8 cellular contexts compared by ENCODE assay signal in genomic region chr17:8109669-8110455, GRCh38. TPM values are rescaled to one million over a fixed set of nuclear protein-coding genes. Genes with fewer than 3 reads are reported as not detected.
A peak's percentile ranks its signal among the peaks of the same experiment; 100 is the strongest.
DNase-seq lines count a peak whose midpoint lies in the region; ATAC-seq, FAIRE-seq and TF ChIP-seq lines count a peak whose summit lies in the region.

No MANE protein-coding gene starts in this region.

- peak overlapping the region; percentile 90 for H3K4ac ChIP-seq in H1 (replicated peaks; ENCODE audit: insufficient read length, low read depth, low read length)

- H4K8ac ChIP-seq in H1 (ENCODE audit: extremely low read depth, insufficient read depth, low read length): no peak overlapping the region

- no peak overlapping the region for H4K91ac ChIP-seq in H1 (replicated peaks; ENCODE audit: insufficient read length, low read length)

- no peaks in the 10 kb centered on the region for H3K9me3 ChIP-seq in H1 (ENCODE audit: insufficient read depth in 2 of 2, low read depth in 1 of 2, low read length in 1 of 2)

- H2AK5ac ChIP-seq in H1 (ENCODE audit: low read depth, low read length): no peak overlapping the region

- H2AFZ ChIP-seq in H1 (ENCODE audit: low read length): peak overlapping the region; percentile 66; the same call in 1 of the 2 replicates

- POLR2A ChIA-PET in GM10248 (lab: Yijun Ruan, JAX): no interaction called here
- POLR2A ChIA-PET in activated CD4-positive, alpha-beta memory T cell treated with anti-CD3 and anti-CD28 coated beads, Interleukin-2, amount 10 ng/mL, durations not matched to agents 7 days and 5 days (lab: Charles Lee): interaction anchor here (1.0 to 2.5 kb wide), 6 partner anchors 10 to 101 kb away, joined by 3 to 9 read pairs (median 4); partner anchors contain the start of gene AURKB
- POLR2A ChIA-PET in H1 (lab: Charles Lee; ENCODE audit: partially characterized antibody): interaction anchor here (1.0 to 3.0 kb wide), 9 partner anchors 19 to 422 kb away, joined by 3 to 13 read pairs (median 4); partner anchors contain the start of gene WRAP53

- no peak for FAIRE-seq in H1 (lab: Jason Lieb, UNC)

- no peak overlapping the region for H3K56ac ChIP-seq in H1 (replicated peaks; ENCODE audit: insufficient read length, low read depth, low read length)

- H3K4me2 ChIP-seq in H1 (ENCODE audit: insufficient read depth in 1 of 2, low read depth in 2 of 2, low read length in 2 of 2): peak overlapping the region; percentile 70 to 95

- no peak overlapping the region for H3K27ac ChIP-seq in H1 (ENCODE audit: low read depth, low read length)

- H3K23ac ChIP-seq in H1 (ENCODE audit: insufficient read length): no peak overlapping the region

- peak overlapping the region; percentile 39 to 69 (median 67) for H3K4me3 ChIP-seq in H1 (ENCODE audit: extremely low read depth in 1 of 4, insufficient read depth in 2 of 4, low read depth in 3 of 4, low read length in 4 of 4)

- peak overlapping the region; percentile 17 for H3K18ac ChIP-seq in H1 (ENCODE audit: extremely low read depth, low read length)

- TF ChIP-seq CTCF in GM10248 (IDR thresholded peaks at IDR 0.05; ENCODE audit: control extremely low read depth, extremely low read depth, low read depth, missing control alignments): peak; percentile 93
- TF ChIP-seq CTCF in H1 (IDR thresholded peaks at IDR 0.05; ENCODE audit: control extremely low read depth in 1 of 3, insufficient read depth in 1 of 3, low read depth in 1 of 3, low read length in 3 of 3): peak; percentile 84 to 94 (median 90)

- no peaks in the 10 kb centered on the region for H3K79me2 ChIP-seq in H1 (ENCODE audit: control insufficient read depth in 1 of 2, insufficient read depth in 2 of 2, low read length in 2 of 2)

- peak; percentile 97 to 99 for ATAC-seq in naive B cell (ENCODE audit: low read depth in 2 of 2)
- ATAC-seq in stimulated activated naive CD8-positive, alpha-beta T cell treated with anti-CD3 and anti-CD28 coated beads, Interleukin-15, amount 100 ng/mL, for 72 hours: peak; percentile 95

- peaks cover 3 to 47% (median 35%) of the 10 kb centered on the region in 4 experiments for H3K27me3 ChIP-seq in H1 (replicated peaks in 1 of 4; ENCODE audit: control insufficient read depth in 3 of 4, extremely low read depth in 1 of 4, insufficient read depth in 3 of 4, low read length in 3 of 4)

- H3K9ac ChIP-seq in H1 (replicated peaks in 1 of 4; ENCODE audit: extremely low read depth in 1 of 4, low read depth in 3 of 4, low read length in 3 of 4): 0 out of 7 replicates have a peak overlapping the region, but pooled peaks of 1 of the 4 experiments have one; percentile 23

- H3K27ac Mint-ChIP-seq in activated CD4-positive, alpha-beta memory T cell treated with anti-CD3 and anti-CD28 coated beads, Interleukin-2, amount 10 ng/mL, durations not matched to agents 7 days and 5 days: no peak overlapping the region
- H3K27ac Mint-ChIP-seq in naive B cell: no peak overlapping the region
- no peak overlapping the region for H3K27ac Mint-ChIP-seq in stimulated activated naive CD8-positive, alpha-beta T cell treated with anti-CD3 and anti-CD28 coated beads, Interleukin-15, amount 100 ng/mL, for 72 hours

- H3K4me1 ChIP-seq in H1 (replicated peaks in 1 of 4; ENCODE audit: control insufficient read depth in 3 of 4, insufficient read depth in 4 of 4, low read length in 3 of 4): peaks cover 0 to 13% (median 3%) of the 10 kb centered on the region in 4 experiments; a peak in 5 of 7 replicates

- peaks cover 0 to 3% of the 10 kb centered on the region in 2 experiments for H4K20me1 ChIP-seq in H1 (replicated peaks in 1 of 2; ENCODE audit: control insufficient read depth in 1 of 2, insufficient read depth in 2 of 2, low read length in 2 of 2)

- no peak for TF ChIP-seq POLR2A in H1 (IDR thresholded peaks at IDR 0.05; ENCODE audit: control extremely low read depth in 1 of 2, low read depth in 2 of 2, low read length in 2 of 2)

- H3K36me3 ChIP-seq in H1 (ENCODE audit: control insufficient read depth in 2 of 4, insufficient read depth in 4 of 4, low read length in 3 of 4): no peaks in the 10 kb centered on the region

- H3K27me3 Mint-ChIP-seq in activated CD4-positive, alpha-beta memory T cell treated with anti-CD3 and anti-CD28 coated beads, Interleukin-2, amount 10 ng/mL, durations not matched to agents 7 days and 5 days: peaks cover 34% of the 10 kb centered on the region
- peaks cover 41 to 62% (median 47%) of the 10 kb centered on the region in 3 donors for H3K27me3 Mint-ChIP-seq in naive B cell
- H3K27me3 Mint-ChIP-seq in stimulated activated naive CD8-positive, alpha-beta T cell treated with anti-CD3 and anti-CD28 coated beads, Interleukin-15, amount 100 ng/mL, for 72 hours: peaks cover 34% of the 10 kb centered on the region

- H3K14ac ChIP-seq in H1 (ENCODE audit: insufficient read length): no peak overlapping the region

- H4K5ac ChIP-seq in H1 (ENCODE audit: insufficient read length, low read depth, low read length): peak overlapping the region; percentile 15

- TF ChIP-seq EP300 in H1 (IDR thresholded peaks at IDR 0.05; ENCODE audit: borderline replicate concordance in 1 of 2, low read depth in 2 of 2, low read length in 2 of 2): no peak

- peaks cover 5% of the 10 kb centered on the region; the same call in 1 of the 2 replicates for H3K23me2 ChIP-seq in H1 (ENCODE audit: low read depth, low read length)

- H3K79me1 ChIP-seq in H1 (ENCODE audit: low read depth, low read length): no peaks in the 10 kb centered on the region

- H2BK5ac ChIP-seq in H1 (ENCODE audit: low read depth, low read length): no peak overlapping the region

- 1% methylated on average over 24 of the region's 61 CpGs; no CpG with 5 or more reads in 1 of the 2 experiments for WGBS in H1 (ENCODE audit: extremely low coverage in 1 of 2, insufficient coverage in 1 of 2, insufficient read length in 1 of 2, insufficient replicate concordance in 2 of 2, low coverage in 1 of 2, low lambda C conversion rate in 2 of 2, missing lambda C conversion rate in 1 of 2), 2 experiments

- H2BK15ac ChIP-seq in H1 (ENCODE audit: low read length): 0 out of 2 replicates have a peak overlapping the region, but pooled peaks have one; percentile 1

- CTCF ChIA-PET in GM10248 (lab: Yijun Ruan, JAX): interaction anchor here (0.5 to 10.9 kb wide), 23 partner anchors 9 to 378 kb away, joined by 3 to 191 read pairs (median 5); partner anchors contain the start of genes ALOX12B and ALOXE3
- CTCF ChIA-PET in activated CD4-positive, alpha-beta memory T cell treated with anti-CD3 and anti-CD28 coated beads, Interleukin-2, amount 10 ng/mL, durations not matched to agents 7 days and 5 days (lab: Charles Lee): interaction anchor here (0.7 to 7.7 kb wide), 18 partner anchors 9 to 247 kb away, joined by 3 to 67 read pairs (median 6); partner anchors contain the start of genes ALOXE3 and HES7
- CTCF ChIA-PET in H1 (lab: Charles Lee; ENCODE audit: partially characterized antibody): interaction anchor here (0.5 to 23.3 kb wide), 17 partner anchors 9 to 325 kb away, joined by 3 to 501 read pairs (median 5); partner anchors contain the start of genes ALOX12B and ALOXE3

- no peak overlapping the region for H2BK20ac ChIP-seq in H1 (ENCODE audit: low read length)

- no peaks in the 10 kb centered on the region for H3K36me3 Mint-ChIP-seq in activated CD4-positive, alpha-beta memory T cell treated with anti-CD3 and anti-CD28 coated beads, Interleukin-2, amount 10 ng/mL, durations not matched to agents 7 days and 5 days (ENCODE audit: low read depth)
- H3K36me3 Mint-ChIP-seq in naive B cell: no peaks in the 10 kb centered on the region

- no peak overlapping the region for H2BK120ac ChIP-seq in H1 (replicated peaks; ENCODE audit: low read depth, low read length)

- TF ChIP-seq RAD21 in H1 (IDR thresholded peaks at IDR 0.05 in 1 of 2, conservative IDR thresholded peaks at IDR 0.05 in 1 of 2; ENCODE audit: low read depth in 2 of 2, low read length in 2 of 2): peak; percentile 72 to 84

- peak overlapping the region; percentile 37 for H3K4me3 Mint-ChIP-seq in activated CD4-positive, alpha-beta memory T cell treated with anti-CD3 and anti-CD28 coated beads, Interleukin-2, amount 10 ng/mL, durations not matched to agents 7 days and 5 days
- H3K4me3 Mint-ChIP-seq in naive B cell: peak overlapping the region in 6 of 8 donors; percentile 40 to 79 (median 54)
- H3K4me3 Mint-ChIP-seq in stimulated activated naive CD8-positive, alpha-beta T cell treated with anti-CD3 and anti-CD28 coated beads, Interleukin-15, amount 100 ng/mL, for 72 hours: peak overlapping the region; percentile 46 to 66

- H3K4me1 Mint-ChIP-seq in activated CD4-positive, alpha-beta memory T cell treated with anti-CD3 and anti-CD28 coated beads, Interleukin-2, amount 10 ng/mL, durations not matched to agents 7 days and 5 days: peaks cover 16% of the 10 kb centered on the region
- peaks cover 0 to 8% (median 6%) of the 10 kb centered on the region in 3 donors for H3K4me1 Mint-ChIP-seq in naive B cell
- peaks cover 6% of the 10 kb centered on the region for H3K4me1 Mint-ChIP-seq in stimulated activated naive CD8-positive, alpha-beta T cell treated with anti-CD3 and anti-CD28 coated beads, Interleukin-15, amount 100 ng/mL, for 72 hours

- H3K9me3 Mint-ChIP-seq in activated CD4-positive, alpha-beta memory T cell treated with anti-CD3 and anti-CD28 coated beads, Interleukin-2, amount 10 ng/mL, durations not matched to agents 7 days and 5 days: no peaks in the 10 kb centered on the region
- peaks cover 0 to 2% (median 0%) of the 10 kb centered on the region in 7 donors for H3K9me3 Mint-ChIP-seq in naive B cell
- no peaks in the 10 kb centered on the region for H3K9me3 Mint-ChIP-seq in stimulated activated naive CD8-positive, alpha-beta T cell treated with anti-CD3 and anti-CD28 coated beads, Interleukin-15, amount 100 ng/mL, for 72 hours

- H2BK12ac ChIP-seq in H1 (ENCODE audit: low read depth, low read length): peak overlapping the region; percentile 45; the same call in 1 of the 2 replicates

- DNase-seq in GM10248 (ENCODE audit: extremely low spot score) (peak; percentile 87), NCI-H1105 treated with DMSO at 0.1 percent for 48 hours (lab: John Stamatoyannopoulos, UW) (peak; percentile 78), H1 (ENCODE audit: low read depth in 1 of 2, low spot score in 2 of 2) (peak in 1 of 2 experiments; percentile 92), naive B cell (peak; percentile 82), OCI-M2 (lab: John Stamatoyannopoulos, UW; ENCODE audit: unreplicated experiment) (no peak), KG1 (lab: John Stamatoyannopoulos, UW) (no peak)
- DNase-seq in activated CD4-positive, alpha-beta memory T cell treated with anti-CD3 and anti-CD28 coated beads, Interleukin-2, amount 10 ng/mL, durations not matched to agents 7 days and 5 days: peak; percentile 80
- peak; percentile 78 to 80 for DNase-seq in stimulated activated naive CD8-positive, alpha-beta T cell treated with anti-CD3 and anti-CD28 coated beads, Interleukin-15, amount 100 ng/mL, for 72 hours

RNA-seq across cellular contexts. Expression of gene ALOXE3, which starts 8.5 kb away (rescaled TPM):
- not detected for total RNA-seq in activated CD4-positive, alpha-beta memory T cell treated with anti-CD3 and anti-CD28 coated beads, Interleukin-2, amount 10 ng/mL, durations not matched to agents 7 days and 5 days
- not detected in 2 replicates for total RNA-seq in H1 (2021; fragmentation: NEBNext Ultra II Directional; extraction: Animal tissue kit (Norgen Biotek cat#: 25700))
- polyA plus RNA-seq in H1 (2011; rRNA removed): 0.26 and 0.55 TPM in 2 replicates
- polyA plus RNA-seq in H1 (2011; cell fraction: cytosol; rRNA removed): 0.17 TPM
- polyA plus RNA-seq in H1 (2011; cell fraction: nucleus; rRNA removed): 0.40 TPM
- polyA plus RNA-seq in H1 (2012, experiment 1 of 2): 0.17 to 0.50 TPM (median 0.31 TPM) in 4 replicates
- polyA plus RNA-seq in H1 (2012, experiment 2 of 2): 0.16 TPM
- 0.34 TPM for polyA plus RNA-seq in H1 (2013, experiment 1 of 2)
- 0.07 TPM for polyA plus RNA-seq in H1 (2013, experiment 2 of 2)
- polyA minus RNA-seq in H1 (2011; rRNA and poly(A)+ RNA removed): 0.09 and 0.27 TPM in 2 replicates
- not detected for polyA minus RNA-seq in H1 (2011; cell fraction: cytosol; rRNA and poly(A)+ RNA removed)
- polyA minus RNA-seq in H1 (2011; cell fraction: nucleus; rRNA and poly(A)+ RNA removed): not detected
- polyA plus RNA-seq in naive B cell (ENCODE audit: low read depth in 6 of 6): not detected

RNA-seq across cellular contexts. Expression of gene HES7, which starts 14.0 kb away (rescaled TPM):
- total RNA-seq in activated CD4-positive, alpha-beta memory T cell treated with anti-CD3 and anti-CD28 coated beads, Interleukin-2, amount 10 ng/mL, durations not matched to agents 7 days and 5 days: 1 to 10 TPM; 1.4 to 1.5 TPM
- total RNA-seq in H1 (2021; fragmentation: NEBNext Ultra II Directional; extraction: Animal tissue kit (Norgen Biotek cat#: 25700)): 0.32 and 0.69 TPM in 2 replicates
- 0.20 and 0.55 TPM in 2 replicates for polyA plus RNA-seq in H1 (2011; rRNA removed)
- polyA plus RNA-seq in H1 (2011; cell fraction: cytosol; rRNA removed): 0.30 TPM
- 1.2 TPM for polyA plus RNA-seq in H1 (2011; cell fraction: nucleus; rRNA removed)
- polyA plus RNA-seq in H1 (2012, experiment 1 of 2): 0.23 to 0.66 TPM (median 0.48 TPM) in 4 replicates
- 0.22 TPM for polyA plus RNA-seq in H1 (2012, experiment 2 of 2)
- 0.41 TPM for polyA plus RNA-seq in H1 (2013, experiment 1 of 2)
- polyA plus RNA-seq in H1 (2013, experiment 2 of 2): 0.15 TPM
- 0.09 TPM in 1 of 2 replicates, not detected in the other for polyA minus RNA-seq in H1 (2011; rRNA and poly(A)+ RNA removed)
- not detected for polyA minus RNA-seq in H1 (2011; cell fraction: cytosol; rRNA and poly(A)+ RNA removed)
- not detected for polyA minus RNA-seq in H1 (2011; cell fraction: nucleus; rRNA and poly(A)+ RNA removed)
- not detected for polyA plus RNA-seq in naive B cell (ENCODE audit: low read depth in 6 of 6)

RNA-seq across cellular contexts. Expression of gene ALOX12B, which starts 22.3 kb away (rescaled TPM):
- under 1 TPM; 0.20 to 0.38 TPM for total RNA-seq in activated CD4-positive, alpha-beta memory T cell treated with anti-CD3 and anti-CD28 coated beads, Interleukin-2, amount 10 ng/mL, durations not matched to agents 7 days and 5 days
- not detected in 2 replicates for total RNA-seq in H1 (2021; fragmentation: NEBNext Ultra II Directional; extraction: Animal tissue kit (Norgen Biotek cat#: 25700))
- 0.82 and 0.86 TPM in 2 replicates for polyA plus RNA-seq in H1 (2011; rRNA removed)
- polyA plus RNA-seq in H1 (2011; cell fraction: cytosol; rRNA removed): 0.45 TPM
- polyA plus RNA-seq in H1 (2011; cell fraction: nucleus; rRNA removed): 0.88 TPM
- 0.48 to 1.3 TPM (median 0.92 TPM) in 4 replicates for polyA plus RNA-seq in H1 (2012, experiment 1 of 2)
- 0.96 TPM for polyA plus RNA-seq in H1 (2012, experiment 2 of 2)
- polyA plus RNA-seq in H1 (2013, experiment 1 of 2): 0.12 TPM
- 0.26 TPM for polyA plus RNA-seq in H1 (2013, experiment 2 of 2)
- 0.41 and 0.82 TPM in 2 replicates for polyA minus RNA-seq in H1 (2011; rRNA and poly(A)+ RNA removed)
- polyA minus RNA-seq in H1 (2011; cell fraction: cytosol; rRNA and poly(A)+ RNA removed): not detected
- polyA minus RNA-seq in H1 (2011; cell fraction: nucleus; rRNA and poly(A)+ RNA removed): not detected
- 1 to 10 TPM in 2 of 6 donors, under 1 TPM in 2, not detected in 2; 0.45 to 2.4 (median 1.1) TPM for polyA plus RNA-seq in naive B cell (ENCODE audit: low read depth in 6 of 6)

RNA-seq across cellular contexts. Expression of gene PER1, which starts 42.3 kb away (rescaled TPM):
- 10 to 100 TPM; 53.5 to 56.6 TPM for total RNA-seq in activated CD4-positive, alpha-beta memory T cell treated with anti-CD3 and anti-CD28 coated beads, Interleukin-2, amount 10 ng/mL, durations not matched to agents 7 days and 5 days
- 38.0 and 39.9 TPM in 2 replicates for total RNA-seq in H1 (2021; fragmentation: NEBNext Ultra II Directional; extraction: Animal tissue kit (Norgen Biotek cat#: 25700))
- polyA plus RNA-seq in H1 (2011; rRNA removed) (9.6 and 17.3 TPM in 2 replicates), naive B cell (ENCODE audit: low read depth in 6 of 6) (10 to 100 TPM in 5 of 6 donors, 1 to 10 TPM in 1; 4.5 to 20.9 (median 13.5) TPM)
- 5.5 TPM for polyA plus RNA-seq in H1 (2011; cell fraction: cytosol; rRNA removed)
- polyA plus RNA-seq in H1 (2011; cell fraction: nucleus; rRNA removed): 50.0 TPM
- 17.3 to 26.6 TPM (median 24.0 TPM) in 4 replicates for polyA plus RNA-seq in H1 (2012, experiment 1 of 2)
- 19.6 TPM for polyA plus RNA-seq in H1 (2012, experiment 2 of 2)
- polyA plus RNA-seq in H1 (2013, experiment 1 of 2): 14.4 TPM
- polyA plus RNA-seq in H1 (2013, experiment 2 of 2): 14.0 TPM
- polyA minus RNA-seq in H1 (2011; rRNA and poly(A)+ RNA removed): 17.2 and 17.7 TPM in 2 replicates
- polyA minus RNA-seq in H1 (2011; cell fraction: cytosol; rRNA and poly(A)+ RNA removed): 17.4 TPM
- 26.4 TPM for polyA minus RNA-seq in H1 (2011; cell fraction: nucleus; rRNA and poly(A)+ RNA removed)

RNA-seq across cellular contexts. Expression of gene VAMP2, which starts 52.9 kb away (rescaled TPM):
- total RNA-seq in activated CD4-positive, alpha-beta memory T cell treated with anti-CD3 and anti-CD28 coated beads, Interleukin-2, amount 10 ng/mL, durations not matched to agents 7 days and 5 days: 10 to 100 TPM; 75.2 to 79.1 TPM
- 19.0 and 20.5 TPM in 2 replicates for total RNA-seq in H1 (2021; fragmentation: NEBNext Ultra II Directional; extraction: Animal tissue kit (Norgen Biotek cat#: 25700))
- polyA plus RNA-seq in H1 (2011; rRNA removed) (19.3 and 25.2 TPM in 2 replicates), naive B cell (ENCODE audit: low read depth in 6 of 6) (10 to 100 TPM; 37.8 to 89.1 (median 65.9) TPM)
- 20.4 TPM for polyA plus RNA-seq in H1 (2011; cell fraction: cytosol; rRNA removed)
- polyA plus RNA-seq in H1 (2011; cell fraction: nucleus; rRNA removed): 33.7 TPM
- polyA plus RNA-seq in H1 (2012, experiment 1 of 2): 26.5 to 28.0 TPM (median 26.9 TPM) in 4 replicates
- 28.6 TPM for polyA plus RNA-seq in H1 (2012, experiment 2 of 2)
- polyA plus RNA-seq in H1 (2013, experiment 1 of 2): 27.3 TPM
- polyA plus RNA-seq in H1 (2013, experiment 2 of 2): 25.2 TPM
- polyA minus RNA-seq in H1 (2011; rRNA and poly(A)+ RNA removed): 5.5 and 6.8 TPM in 2 replicates
- 5.7 TPM for polyA minus RNA-seq in H1 (2011; cell fraction: cytosol; rRNA and poly(A)+ RNA removed)
- polyA minus RNA-seq in H1 (2011; cell fraction: nucleus; rRNA and poly(A)+ RNA removed): 16.5 TPM

Comparison
In these comparisons a context has a peak if more than half of its experiments do, and no peak if none do; other contexts are left out.
1. DNase-seq: peak in GM10248 (single experiment), NCI-H1105 treated with DMSO at 0.1 percent for 48 hours (single experiment), activated CD4-positive, alpha-beta memory T cell treated with anti-CD3 and anti-CD28 coated beads, Interleukin-2, amount 10 ng/mL, durations not matched to agents 7 days and 5 days (single experiment), naive B cell (single experiment) and stimulated activated naive CD8-positive, alpha-beta T cell treated with anti-CD3 and anti-CD28 coated beads, Interleukin-15, amount 100 ng/mL, for 72 hours (2 of 2); none in OCI-M2 (single experiment) and KG1 (single experiment).
2. Peak in every context shown above with its lines, with median percentiles within 50 percentile points of each other: H3K4me3 Mint-ChIP-seq.